ENCODE assay signal across 32 cellular contexts in genomic region chr1:236253119-236253518, GRCh38.
"Had no signal": no experiment of that assay in that cellular context is flagged by ENCODE, and none has a peak within 500 bp of the region (broad histone marks: within the 10 kb centered on the region; RNA-seq: fewer than 3 reads in every experiment).

No MANE protein-coding gene starts in this region.

- H3K36me3 ChIP-seq: adrenal gland, brain microvascular endothelial cell, breast epithelium had no signal

- H3K4me3 ChIP-seq: adrenal gland, body of pancreas, breast epithelium had no signal

- FAIRE-seq: astrocyte had no signal

- H3K4me1 ChIP-seq: breast epithelium had no signal

- H3K9me3 ChIP-seq: body of pancreas had no signal

- ATAC-seq: activated CD8-positive, alpha-beta T cell treated with anti-CD3 and anti-CD28 coated beads for 36 hours; activated naive CD4-positive, alpha-beta T cell treated with anti-CD3 and anti-CD28 coated beads, Interleukin-2, amount 50 U/mL, for 72 hours; activated T-helper 17 cell treated with anti-CD3 and anti-CD28 coated beads, Interleukin-2, amount 50 U/mL, for 72 hours had no signal

- DNase-seq: activated B cell treated with CpG ODN at 0.5 μM for 24 hours; activated CD4-positive, alpha-beta memory T cell treated with anti-CD3 and anti-CD28 coated beads for 36 hours; activated CD4-positive, alpha-beta T cell treated with anti-CD3 and anti-CD28 coated beads for 4 hours; activated CD4-positive, alpha-beta T cell treated with anti-CD3 and anti-CD28 coated beads, Interleukin-2, amount 10 ng/mL, durations not matched to agents 24 days and 14 days; activated CD4-positive, alpha-beta T cell treated with anti-CD3 and anti-CD28 coated beads, Interleukin-2, amount 50 U/mL, for 1 hour; activated CD4-positive, alpha-beta T cell treated with anti-CD3 and anti-CD28 coated beads, Interleukin-2, amount 50 U/mL, for 4 hours; activated CD4-positive, CD25-positive, alpha-beta regulatory T cell treated with anti-CD3 and anti-CD28 coated beads, Interleukin-2, amount 50 U/mL, for 72 hours; activated CD8-positive, alpha-beta memory T cell treated with anti-CD3 and anti-CD28 coated beads, Interleukin-2, amount 50 U/mL, for 4 hours; activated CD8-positive, alpha-beta T cell treated with anti-CD3 and anti-CD28 coated beads for 36 hours; activated effector memory CD4-positive, alpha-beta T cell treated with anti-CD3 and anti-CD28 coated beads, Interleukin-2, amount 50 U/mL, for 16 hours; activated gamma-delta T cell treated with Interleukin-2 at 50 U/mL for 16 hours; activated naive CD4-positive, alpha-beta T cell; activated naive CD4-positive, alpha-beta T cell treated with anti-CD3 and anti-CD28 coated beads for 36 hours; activated naive CD4-positive, alpha-beta T cell treated with anti-CD3 and anti-CD28 coated beads, Interleukin-2, amount 50 U/mL, for 16 hours; activated naive CD8-positive, alpha-beta T cell treated with anti-CD3 and anti-CD28 coated beads for 36 hours; activated T-cell treated with anti-CD3 and anti-CD28 coated beads for 4 hours; activated T-cell treated with anti-CD3 and anti-CD28 coated beads, Interleukin-2, amount 50 U/mL, for 1 hour; activated T-cell treated with anti-CD3 and anti-CD28 coated beads, Interleukin-2, amount 50 U/mL, for 48 hours; adrenal gland; amniotic stem cell; aorta; body of pancreas; brain microvascular endothelial cell; central memory CD4-positive, alpha-beta T cell; T-helper 1 cell; T-helper 2 cell; T-helper 9 cell had no signal

- H3K27ac ChIP-seq: adrenal gland, body of pancreas, brain microvascular endothelial cell, breast epithelium, VCaP had no signal

- H3K27me3 ChIP-seq: adrenal gland, body of pancreas, brain microvascular endothelial cell, breast epithelium had no signal
